Comparison of ENCODE assay signal across 35 cellular contexts in the genomic region with DNA sequence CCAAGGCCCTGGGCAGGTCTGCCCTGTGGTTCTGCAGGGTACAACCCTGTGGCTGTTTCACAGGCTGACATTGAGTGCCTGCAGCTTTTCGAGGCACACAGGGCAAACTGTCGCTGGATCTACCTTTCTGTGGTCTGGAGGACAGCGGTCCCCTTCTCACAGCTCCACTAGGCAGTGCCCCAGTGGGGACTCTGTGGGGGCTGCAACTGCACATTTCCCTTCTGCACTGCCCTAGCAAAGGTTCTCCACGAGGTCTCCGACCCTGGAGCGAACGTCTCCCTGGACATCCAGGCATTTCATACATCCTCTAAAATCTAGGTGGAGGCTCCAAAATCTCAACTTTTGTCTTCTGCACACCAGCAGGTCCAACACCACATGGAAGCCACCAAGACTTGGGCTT.
"Had no signal": no experiment of that assay in that cellular context is flagged by ENCODE, and none has a peak within 500 bp of the region (broad histone marks: within the 10 kb centered on the region; RNA-seq: fewer than 3 reads in every experiment).

No MANE protein-coding gene starts in this region.

- DNase-seq: Karpas-422, Kasumi-1, KG1, MG63, MM.1S, MV-4-11, NCI-H1048, NCI-H1092, NCI-H1092 treated with DMSO at 0.1 percent for 48 hours, NCI-H1105, NCI-H1105 treated with DMSO at 0.1 percent for 48 hours, NCI-H1417, NCI-H1417 treated with DMSO at 0.1 percent for 48 hours, NCI-H1436, NCI-H1436 treated with DMSO at 0.1 percent for 48 hours, NCI-H146, NCI-H1694, NCI-H1694 treated with DMSO at 0.1 percent for 48 hours, NCI-H187, NCI-H187 treated with DMSO at 0.1 percent for 48 hours, NCI-H1930, NCI-H2029, NCI-H2029 treated with DMSO at 0.1 percent for 48 hours, NCI-H2081, NCI-H2081 treated with DMSO at 0.1 percent for 48 hours, NCI-H2107, NCI-H2171, NCI-H2171 treated with DMSO at 0.1 percent for 48 hours, NCI-H2227 treated with DMSO at 0.1 percent for 48 hours, NCI-H226, NCI-H345, NCI-H446, NCI-H446 treated with DMSO at 0.1 percent for 48 hours, NCI-H510A had no signal

- H3K36me3 ChIP-seq: MG63 had no signal

- H3K4me3 ChIP-seq: MG63 had no signal

- H3K27me3 ChIP-seq: MG63 had no signal

- H3K9me3 ChIP-seq: MG63 had no signal

- H3K27ac ChIP-seq: KMS-11 had no signal

- H3K9ac ChIP-seq: KMS-11 had no signal
